1 cellular context compared by ENCODE assay signal in genomic region chr16:29896841-29897240, GRCh38.
TF ChIP-seq lines count a peak whose summit lies in the region.

No MANE protein-coding gene starts in this region.

TF ChIP-seq in K562, 482 proteins besides CTCF, POLR2A, EP300 and RAD21:
- TF ChIP-seq SMARCC2 (IDR thresholded peaks at IDR 0.05; ENCODE audit: low read depth) (no peak), BRD9 (IDR thresholded peaks at IDR 0.05; ENCODE audit: low read depth, partially characterized antibody) (no peak), SMAD4 (CRISPR knock-in tag; conservative IDR thresholded peaks at IDR 0.05) (no peak), ZNF24 (IDR thresholded peaks at IDR 0.05) (no peak), CTCFL (IDR thresholded peaks at IDR 0.05; ENCODE audit: borderline replicate concordance, insufficient read depth, low read depth, low read length, poor library complexity, severe bottlenecking) (no peak), ZNF263 (CRISPR knock-in tag; IDR thresholded peaks at IDR 0.05; ENCODE audit: borderline replicate concordance) (peak; percentile 46; the same call in 1 of the 2 replicates), RBM15 (IDR thresholded peaks at IDR 0.05; ENCODE audit: insufficient read depth, low read length) (no peak), KAT2B (IDR thresholded peaks at IDR 0.05; ENCODE audit: low read depth, low read length) (no peak)
